In the genomic region with DNA sequence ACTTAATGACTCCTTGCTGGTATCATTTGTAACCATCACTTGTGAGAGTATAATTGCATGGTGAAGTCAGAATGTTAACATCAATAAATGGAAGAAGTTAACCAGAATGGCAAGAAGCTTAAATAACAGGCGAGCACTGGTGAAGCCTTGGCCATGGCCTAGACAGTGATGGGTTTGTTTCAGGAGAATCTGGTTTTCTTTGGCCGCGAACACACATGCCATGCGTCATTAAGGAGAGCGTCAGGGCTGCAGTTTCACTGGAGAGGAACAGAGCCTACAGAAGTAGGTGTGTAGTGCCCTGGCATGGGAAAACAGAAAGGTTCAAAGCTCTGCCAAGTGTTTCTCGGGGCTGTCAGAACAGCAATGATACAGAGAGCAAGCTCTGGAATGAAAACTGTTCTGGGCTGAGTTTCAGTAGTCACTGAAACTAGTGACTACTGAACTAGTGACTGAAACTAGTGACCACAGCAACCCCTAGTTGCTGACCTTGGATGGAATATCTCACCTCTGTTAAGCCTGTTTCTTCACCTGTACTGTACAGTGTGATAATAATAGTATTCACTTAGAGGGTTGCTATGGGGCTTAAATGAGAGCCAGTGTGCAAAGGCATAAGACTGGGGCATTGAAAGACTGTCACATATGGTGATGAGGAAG, we compare ENCODE assay signal across 10 cellular contexts.
DNase-seq lines count a peak whose midpoint lies in the region; ATAC-seq, FAIRE-seq and TF ChIP-seq lines count a peak whose summit lies in the region.
"Had no signal": no experiment of that assay in that cellular context is flagged by ENCODE, and none has a peak within 500 bp of the region (broad histone marks: within the 10 kb centered on the region; RNA-seq: fewer than 3 reads in every experiment).

No MANE protein-coding gene starts in this region.

- ATAC-seq in GM21381 (IDR thresholded peaks at IDR 0.05; ENCODE audit: unreplicated experiment): peak; percentile 94
- ATAC-seq in HG03135 (IDR thresholded peaks at IDR 0.05; ENCODE audit: unreplicated experiment): peak; percentile 91
- ATAC-seq in gastroesophageal sphincter: peak; percentile 71

- no peaks in the 10 kb centered on the region for H3K4me1 ChIP-seq in gastroesophageal sphincter

- TF ChIP-seq EP300 in gastroesophageal sphincter (IDR thresholded peaks at IDR 0.05): no peak

- peak overlapping the region in 3 of 4 donors; percentile 47 to 67 (median 59) for H3K27ac ChIP-seq in gastroesophageal sphincter
- H3K27ac ChIP-seq: HL-60 had no signal

- H3K27me3 ChIP-seq in gastroesophageal sphincter: no peaks in the 10 kb centered on the region

- peaks cover 0 to 45% of the 10 kb centered on the region in 2 donors for H3K36me3 ChIP-seq in gastroesophageal sphincter

- peak; percentile 91 for FAIRE-seq in GM18507 (lab: Jason Lieb, UNC)
- no peak for FAIRE-seq in RCC 7860 (lab: Jason Lieb, UNC)

- 58 to 67% methylated on average over 3 to 4 of the region's 6 CpGs for WGBS in gastroesophageal sphincter (ENCODE audit: low coverage in 1 of 2), 2 donors

- H3K9me3 ChIP-seq in gastroesophageal sphincter: no peaks in the 10 kb centered on the region

- H3K4me3 ChIP-seq in gastroesophageal sphincter: no peak overlapping the region

- TF ChIP-seq POLR2A in gastroesophageal sphincter (IDR thresholded peaks at IDR 0.05): no peak

- no peak for TF ChIP-seq CTCF in gastroesophageal sphincter (IDR thresholded peaks at IDR 0.05)

- DNase-seq in GM18507 (ENCODE audit: extremely low spot score, insufficient read length, low read depth): peak; percentile 22
- DNase-seq in activated gamma-delta T cell (lab: John Stamatoyannopoulos, UW): no peak
- no peak for DNase-seq in RCC 7860 (ENCODE audit: low spot score)
- DNase-seq in AG20443 (ENCODE audit: low spot score): no peak
- no peak for DNase-seq in NCI-H2196 (lab: John Stamatoyannopoulos, UW; ENCODE audit: unreplicated experiment)
- DNase-seq: mesenchymal stem cell had no signal
